ENCODE assay signal across 8 cellular contexts in the genomic region with DNA sequence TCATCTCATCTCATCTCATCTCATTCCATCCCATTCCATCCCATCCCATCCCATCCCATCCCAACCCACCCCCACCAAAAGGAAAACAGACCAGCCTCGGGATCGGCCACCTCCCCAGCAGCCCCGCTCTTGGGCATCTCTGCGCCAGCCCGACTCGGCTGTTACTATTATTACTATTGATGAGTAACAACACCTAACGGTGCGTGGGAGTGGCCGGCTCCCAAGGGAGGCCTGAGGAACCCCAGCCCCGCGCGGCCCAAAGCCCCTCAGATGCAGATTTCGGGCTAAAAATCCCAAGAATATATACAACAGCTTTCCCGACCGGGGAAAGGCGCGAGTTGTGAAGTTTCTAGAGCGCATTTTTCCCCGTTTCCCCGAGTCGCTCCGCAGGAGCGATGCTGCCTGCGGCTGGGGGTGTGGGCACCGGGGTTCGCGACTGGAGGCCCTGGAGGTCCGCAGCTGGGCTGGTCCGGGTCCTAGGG. TPM values are rescaled to one million over a fixed set of nuclear protein-coding genes. Genes with fewer than 3 reads are reported as not detected.
DNase-seq lines count a peak whose midpoint lies in the region; ATAC-seq and TF ChIP-seq lines count a peak whose summit lies in the region.

No MANE protein-coding gene starts in this region.

- peak overlapping the region; percentile 84 for H3K4me3 ChIP-seq in RWPE2 (ENCODE audit: severe bottlenecking)
- peak overlapping the region; percentile 78 for H3K4me3 ChIP-seq in choroid plexus epithelial cell (ENCODE audit: low read depth, low read length)
- H3K4me3 ChIP-seq in mesodermal cell (ENCODE audit: extremely low read depth, insufficient read depth, low read length, poor library complexity, severe bottlenecking): peak overlapping the region; percentile 70
- peak overlapping the region; percentile 91 for H3K4me3 ChIP-seq in stomach smooth muscle (ENCODE audit: low read length in 2 of 2)

- ATAC-seq in HG02885 (IDR thresholded peaks at IDR 0.05; ENCODE audit: poor library complexity, unreplicated experiment) (peak; percentile 36), RWPE2 (ENCODE audit: low read depth) (peak; percentile 24; the same call in 1 of the 3 replicates)

- TF ChIP-seq CTCF in RWPE2 (IDR thresholded peaks at IDR 0.05; ENCODE audit: poor library complexity, severe bottlenecking) (no peak), choroid plexus epithelial cell (conservative IDR thresholded peaks at IDR 0.05; ENCODE audit: low read depth, low read length) (no peak)

- H3K27me3 ChIP-seq in RWPE2 (ENCODE audit: insufficient read depth, poor library complexity, severe bottlenecking) (no peaks in the 10 kb centered on the region), stomach smooth muscle (ENCODE audit: control insufficient read depth in 1 of 2, insufficient read depth in 2 of 2, low read length in 2 of 2) (no peaks in the 10 kb centered on the region)

- DNase-seq in activated gamma-delta T cell (lab: John Stamatoyannopoulos, UW) (peak; percentile 22), activated gamma-delta T cell treated with Interleukin-2 at 50 U/mL for 16 hours (no peak), RWPE2 (ENCODE audit: low spot score) (peak; percentile 74), choroid plexus epithelial cell (ENCODE audit: low read depth) (no peak), NCI-H2171 (lab: John Stamatoyannopoulos, UW) (no peak)

- WGBS in mesodermal cell (ENCODE audit: insufficient coverage in 2 of 2), 2 experiments: 0 to 1% methylated on average over 17 to 23 of the region's 29 CpGs

- H3K27ac ChIP-seq in RWPE2 (ENCODE audit: poor library complexity, severe bottlenecking) (peak overlapping the region; percentile 79), mesodermal cell (ENCODE audit: low read depth, low read length, severe bottlenecking) (no peak overlapping the region), stomach smooth muscle (ENCODE audit: low read length) (peak overlapping the region; percentile 81)

- peak overlapping the region; percentile 84 to 86 for H3K9ac ChIP-seq in stomach smooth muscle (ENCODE audit: low read length in 2 of 2)

- H3K36me3 ChIP-seq in RWPE2 (ENCODE audit: low read depth) (no peaks in the 10 kb centered on the region), mesodermal cell (ENCODE audit: control insufficient read depth, insufficient read depth, low read length) (peaks cover under 1% of the 10 kb centered on the region), stomach smooth muscle (ENCODE audit: control insufficient read depth in 2 of 2, insufficient read depth in 2 of 2, low read length in 2 of 2) (no peaks in the 10 kb centered on the region)

- H3K9me3 ChIP-seq in RWPE2 (ENCODE audit: severe bottlenecking): no peaks in the 10 kb centered on the region
- H3K9me3 ChIP-seq in mesodermal cell (ENCODE audit: control insufficient read depth, low read length): no peaks in the 10 kb centered on the region
- H3K9me3 ChIP-seq in stomach smooth muscle (ENCODE audit: control insufficient read depth in 2 of 2, low read length in 2 of 2): no peaks in the 10 kb centered on the region

- H3K4me1 ChIP-seq in RWPE2 (ENCODE audit: insufficient read depth, poor library complexity, severe bottlenecking) (peaks cover 11% of the 10 kb centered on the region), mesodermal cell (ENCODE audit: control insufficient read depth, insufficient read depth, low read length, poor library complexity, severe bottlenecking) (peaks cover 4% of the 10 kb centered on the region), stomach smooth muscle (ENCODE audit: control insufficient read depth, insufficient read depth, low read length) (peaks cover 13% of the 10 kb centered on the region)

RNA-seq across cellular contexts. Expression of a gene that starts 0.6 kb away (rescaled TPM):
- 2.2 TPM for polyA plus RNA-seq in mesodermal cell (2013, experiment 1 of 2)
- polyA plus RNA-seq in mesodermal cell (2013, experiment 2 of 2): 1.7 TPM

Comparison
In these comparisons a context has a peak if more than half of its experiments do, and no peak if none do; other contexts are left out.
1. DNase-seq: peak in activated gamma-delta T cell (single experiment) and RWPE2 (single experiment); none in activated gamma-delta T cell treated with Interleukin-2 at 50 U/mL for 16 hours (single experiment), choroid plexus epithelial cell (single experiment) and NCI-H2171 (single experiment).
2. Peak in every context shown above with its lines, with median percentiles within 50 percentile points of each other: H3K4me3 ChIP-seq.